Comparison of ENCODE assay signal across 18 cellular contexts in the genomic region with DNA sequence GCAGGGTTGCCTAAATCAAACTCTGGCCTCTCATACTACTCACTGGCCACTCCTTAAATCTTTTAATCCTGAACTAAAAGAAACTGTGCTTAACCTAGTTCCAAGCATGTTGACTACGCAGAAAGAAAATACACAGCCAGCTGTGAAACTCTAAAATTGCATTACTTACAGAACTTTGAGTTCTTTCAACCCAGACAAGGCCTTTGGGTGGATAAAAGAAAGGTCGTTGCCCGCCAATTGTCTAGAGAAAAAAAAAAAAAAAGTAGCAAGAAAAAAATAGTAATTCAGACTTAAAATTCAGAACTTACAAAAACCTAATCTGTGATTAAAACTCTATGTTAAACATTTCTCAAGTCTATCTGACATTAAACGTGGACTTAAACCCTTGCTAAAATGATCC. TPM values are rescaled to one million over a fixed set of nuclear protein-coding genes. Genes with fewer than 3 reads are reported as not detected.
DNase-seq lines count a peak whose midpoint lies in the region; ATAC-seq and TF ChIP-seq lines count a peak whose summit lies in the region.
"Had no signal": no experiment of that assay in that cellular context is flagged by ENCODE, and none has a peak within 500 bp of the region (broad histone marks: within the 10 kb centered on the region; RNA-seq: fewer than 3 reads in every experiment).

No MANE protein-coding gene starts in this region.

- TF ChIP-seq CTCF in HFFc6 (IDR thresholded peaks at IDR 0.05) (no peak), ascending aorta (IDR thresholded peaks at IDR 0.05) (no peak)

- H3K4me1 Mint-ChIP-seq in HFFc6 (ENCODE audit: low read depth) = peaks cover 87% of the 10 kb centered on the region

- H3K4me3 ChIP-seq in ascending aorta = no peak overlapping the region
- H3K4me3 ChIP-seq: coronary artery, gastroesophageal sphincter, SJCRH30 had no signal

- DNase-seq in HFFc6 = no peak
- DNase-seq in ascending aorta (ENCODE audit: low spot score in 2 of 2) = no peak
- DNase-seq in left lobe of liver (ENCODE audit: low spot score) = no peak
- peak; percentile 76 for DNase-seq in retina
- DNase-seq in activated CD4-positive, alpha-beta T cell treated with anti-CD3 and anti-CD28 coated beads for 48 hours = no peak
- DNase-seq in NCI-H748 treated with DMSO at 0.1 percent for 48 hours (lab: John Stamatoyannopoulos, UW) = no peak
- DNase-seq: activated CD4-positive, CD25-positive, alpha-beta regulatory T cell treated with anti-CD3 and anti-CD28 coated beads, Interleukin-2, amount 50 U/mL, for 72 hours; AML-193; NCI-H1694; NCI-H446 treated with DMSO at 0.1 percent for 48 hours; stimulated activated CD4-positive, alpha-beta T cell treated with anti-CD3 and anti-CD28 coated beads, Interleukin-2, amount 100 ng/mL, for 24 hours had no signal

- no peak overlapping the region for H3K4me3 Mint-ChIP-seq in HFFc6
- H3K4me3 Mint-ChIP-seq: T-helper 2 cell treated with Interferon-gamma antibody and Interleukin-4, amounts not matched to agents 5 μg/mL and 100 μg/mL, for 36 hours had no signal

- peak overlapping the region; percentile 60 for H3K27ac Mint-ChIP-seq in HFFc6
- H3K27ac Mint-ChIP-seq: T-helper 2 cell treated with Interferon-gamma antibody and Interleukin-4, amounts not matched to agents 5 μg/mL and 100 μg/mL, for 36 hours had no signal

- no peaks in the 10 kb centered on the region for H3K27me3 ChIP-seq in ascending aorta
- H3K27me3 ChIP-seq: gastroesophageal sphincter, SJCRH30 had no signal

- H3K9me3 ChIP-seq in ascending aorta = no peaks in the 10 kb centered on the region
- H3K9me3 ChIP-seq: gastroesophageal sphincter, SJCRH30 had no signal

- H3K4me1 ChIP-seq in ascending aorta = peaks cover 0 to 14% of the 10 kb centered on the region in 2 donors

- H3K36me3 Mint-ChIP-seq in HFFc6 (ENCODE audit: low read depth) = no peaks in the 10 kb centered on the region

- no peaks in the 10 kb centered on the region for H3K9me3 Mint-ChIP-seq in HFFc6
- H3K9me3 Mint-ChIP-seq: T-helper 2 cell treated with Interferon-gamma antibody and Interleukin-4, amounts not matched to agents 5 μg/mL and 100 μg/mL, for 36 hours had no signal

- H3K27ac ChIP-seq in ascending aorta = peak overlapping the region; percentile 6 to 33
- H3K27ac ChIP-seq: gastroesophageal sphincter, SJCRH30 had no signal

- H3K27me3 Mint-ChIP-seq in HFFc6 (ENCODE audit: insufficient read depth) = no peaks in the 10 kb centered on the region

- intact Hi-C loops in ascending aorta (cut with DNase I) = no loop called here

- ATAC-seq in left lobe of liver = peak; percentile 24
- no peak for ATAC-seq in GM18511 (IDR thresholded peaks at IDR 0.05; ENCODE audit: unreplicated experiment)
- ATAC-seq in GM19328 (IDR thresholded peaks at IDR 0.05; ENCODE audit: unreplicated experiment) = no peak
- ATAC-seq: gastroesophageal sphincter, sciatic nerve had no signal

- H3K36me3 ChIP-seq in ascending aorta = no peaks in the 10 kb centered on the region
- H3K36me3 ChIP-seq: SJCRH30 had no signal

RNA-seq across cellular contexts. Expression of gene CCDC34, which starts 29.3 kb away (rescaled TPM):
- 10 to 100 TPM in 5 of 6 experiments, 1 to 10 TPM in 1; 7.9 to 18.7 (median 13.9) TPM for total RNA-seq in HFFc6 (2021; fragmentation: NEBNext Ultra II Directional; extraction: Animal tissue kit (Norgen Biotek cat#: 25700))
- total RNA-seq in ascending aorta (1.6 TPM), left lobe of liver (2.0 TPM)
